Comparison of ENCODE assay signal across 1 cellular context in genomic region chr7:29487424-29487823, GRCh38.
TF ChIP-seq lines count a peak whose summit lies in the region.

No MANE protein-coding gene starts in this region.

TF ChIP-seq in HepG2, 621 proteins besides CTCF, POLR2A, EP300 and RAD21:
- no peak for TF ChIP-seq ZNF354B (CRISPR knock-in tag; IDR thresholded peaks at IDR 0.05)
- TF ChIP-seq PHB2 (IDR thresholded peaks at IDR 0.05; ENCODE audit: partially characterized antibody), result no peak
- peak; percentile 51 for TF ChIP-seq HNRNPK (IDR thresholded peaks at IDR 0.05; ENCODE audit: low read depth, low read length, poor library complexity, severe bottlenecking)
